Comparison of ENCODE assay signal across 15 cellular contexts in the genomic region with DNA sequence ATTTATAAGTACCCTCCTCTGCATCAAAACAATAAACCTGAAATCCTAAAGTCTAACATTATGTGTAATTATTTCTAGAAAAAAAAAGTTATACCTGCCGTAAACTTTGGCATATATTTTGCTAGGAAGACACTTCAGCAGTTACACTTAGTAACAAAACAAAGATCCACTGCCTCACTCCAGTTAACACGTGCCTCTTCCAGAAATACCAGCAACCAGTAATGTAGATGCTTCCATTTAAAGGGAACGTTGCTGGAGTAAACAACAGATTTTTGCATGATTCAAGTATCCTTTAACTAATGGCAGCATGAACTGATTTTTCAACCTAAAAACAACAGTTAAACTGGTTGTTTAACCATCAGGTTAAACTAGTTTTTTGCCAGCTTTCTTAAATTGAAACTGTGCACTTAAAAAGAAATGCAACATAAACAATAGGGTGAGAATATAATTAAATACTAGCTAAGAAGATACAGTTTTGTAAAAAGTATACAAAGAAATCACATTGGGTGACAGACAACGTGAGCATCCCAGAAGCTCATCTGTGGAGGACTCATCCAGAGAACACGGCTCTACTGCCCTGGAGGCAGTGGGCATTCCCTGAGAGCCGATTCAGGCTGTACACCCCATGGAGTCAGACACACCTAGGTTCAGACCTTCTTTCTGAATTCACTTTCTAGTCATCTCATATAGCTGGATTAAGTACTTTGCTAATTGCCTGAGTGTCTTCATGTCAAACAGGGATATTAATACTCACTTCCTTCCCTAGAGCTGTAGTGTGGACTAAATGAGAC. TPM values are rescaled to one million over a fixed set of nuclear protein-coding genes. Genes with fewer than 3 reads are reported as not detected.
DNase-seq lines count a peak whose midpoint lies in the region; ATAC-seq and TF ChIP-seq lines count a peak whose summit lies in the region.
"Had no signal": no experiment of that assay in that cellular context is flagged by ENCODE, and none has a peak within 500 bp of the region (broad histone marks: within the 10 kb centered on the region; RNA-seq: fewer than 3 reads in every experiment).

No MANE protein-coding gene starts in this region.

- H3K4me3 ChIP-seq in esophagus muscularis mucosa (no peak overlapping the region), suprapubic skin (no peak overlapping the region)
- H3K4me3 ChIP-seq: spleen had no signal

- TF ChIP-seq POLR2A in esophagus muscularis mucosa (IDR thresholded peaks at IDR 0.05; ENCODE audit: low read depth) (no peak), suprapubic skin (IDR thresholded peaks at IDR 0.05) (no peak)

- H3K27me3 ChIP-seq in esophagus muscularis mucosa (no peaks in the 10 kb centered on the region), suprapubic skin (no peaks in the 10 kb centered on the region)
- H3K27me3 ChIP-seq: spleen had no signal

- H3K9me3 Mint-ChIP-seq in activated T-cell treated with anti-CD3 and anti-CD28 coated beads, Interleukin-2, amount 50 U/mL, for 24 hours: no peaks in the 10 kb centered on the region
- no peaks in the 10 kb centered on the region for H3K9me3 Mint-ChIP-seq in activated T-cell treated with anti-CD3 and anti-CD28 coated beads, Interleukin-2, amount 50 U/mL, for 4 hours
- no peaks in the 10 kb centered on the region for H3K9me3 Mint-ChIP-seq in stimulated activated memory B cell treated with anti-CD40 and anti-IgM and Interleukin-4, amounts not matched to agents 10 μg/mL and 1 μg/mL and 100 μg/mL, for 72 hours
- H3K9me3 Mint-ChIP-seq: activated T-helper 1 cell treated with anti-CD3 and anti-CD28 coated beads, Interleukin-12 subunit alpha, Interleukin-12 subunit beta, Interleukin-2, Interleukin-4 antibody, amounts not matched to agents 30 ng/mL and 10 ng/mL and 1 ng/mL, durations not matched to agents 14 hours and 24 hours and 36 hours; T-helper 2 cell treated with Interferon-gamma antibody and Interleukin-4, amounts not matched to agents 5 μg/mL and 100 μg/mL, for 36 hours had no signal

- no peak for TF ChIP-seq EP300 in esophagus muscularis mucosa (IDR thresholded peaks at IDR 0.05)
- no peak for TF ChIP-seq EP300 in suprapubic skin (IDR thresholded peaks at IDR 0.05)

- no peak overlapping the region for H3K4me3 Mint-ChIP-seq in activated T-cell treated with anti-CD3 and anti-CD28 coated beads, Interleukin-2, amount 50 U/mL, for 24 hours
- no peak overlapping the region for H3K4me3 Mint-ChIP-seq in activated T-cell treated with anti-CD3 and anti-CD28 coated beads, Interleukin-2, amount 50 U/mL, for 4 hours
- H3K4me3 Mint-ChIP-seq in stimulated activated memory B cell treated with anti-CD40 and anti-IgM and Interleukin-4, amounts not matched to agents 10 μg/mL and 1 μg/mL and 100 μg/mL, for 72 hours: no peak overlapping the region
- H3K4me3 Mint-ChIP-seq: activated T-helper 1 cell treated with anti-CD3 and anti-CD28 coated beads, Interleukin-12 subunit alpha, Interleukin-12 subunit beta, Interleukin-2, Interleukin-4 antibody, amounts not matched to agents 30 ng/mL and 10 ng/mL and 1 ng/mL, durations not matched to agents 14 hours and 24 hours and 36 hours; T-helper 2 cell treated with Interferon-gamma antibody and Interleukin-4, amounts not matched to agents 5 μg/mL and 100 μg/mL, for 36 hours had no signal

- H3K36me3 Mint-ChIP-seq in activated T-cell treated with anti-CD3 and anti-CD28 coated beads, Interleukin-2, amount 50 U/mL, for 24 hours (ENCODE audit: low read depth): peaks cover 4% of the 10 kb centered on the region
- H3K36me3 Mint-ChIP-seq in activated T-cell treated with anti-CD3 and anti-CD28 coated beads, Interleukin-2, amount 50 U/mL, for 4 hours (ENCODE audit: insufficient read depth): peaks cover 18% of the 10 kb centered on the region
- H3K36me3 Mint-ChIP-seq in stimulated activated memory B cell treated with anti-CD40 and anti-IgM and Interleukin-4, amounts not matched to agents 10 μg/mL and 1 μg/mL and 100 μg/mL, for 72 hours: no peaks in the 10 kb centered on the region

- H3K36me3 ChIP-seq in esophagus muscularis mucosa: no peaks in the 10 kb centered on the region
- H3K36me3 ChIP-seq in suprapubic skin: no peaks in the 10 kb centered on the region
- H3K36me3 ChIP-seq: spleen had no signal

- H3K4me1 ChIP-seq in esophagus muscularis mucosa (peaks cover 28 to 46% (median 33%) of the 10 kb centered on the region in 4 donors), suprapubic skin (peaks cover 14% of the 10 kb centered on the region)

- no peak for ATAC-seq in activated T-cell treated with anti-CD3 and anti-CD28 coated beads, Interleukin-2, amount 50 U/mL, for 4 hours
- ATAC-seq in stimulated activated memory B cell treated with anti-CD40 and anti-IgM and Interleukin-4, amounts not matched to agents 10 μg/mL and 1 μg/mL and 100 μg/mL, for 72 hours: no peak

- no peak for TF ChIP-seq CTCF in esophagus muscularis mucosa (IDR thresholded peaks at IDR 0.05)
- no peak for TF ChIP-seq CTCF in suprapubic skin (IDR thresholded peaks at IDR 0.05)

- no peaks in the 10 kb centered on the region for H3K9me3 ChIP-seq in esophagus muscularis mucosa
- no peaks in the 10 kb centered on the region for H3K9me3 ChIP-seq in suprapubic skin
- H3K9me3 ChIP-seq: spleen had no signal

- 65% methylated on average over 6 of the region's 6 CpGs for WGBS in esophagus muscularis mucosa
- 42% methylated on average over 6 of the region's 6 CpGs for WGBS in suprapubic skin

- H3K27ac ChIP-seq in esophagus muscularis mucosa (replicated peaks in 1 of 4): peak overlapping the region in 3 of 4 donors; percentile 13 to 50 (median 14)
- no peak overlapping the region for H3K27ac ChIP-seq in suprapubic skin
- H3K27ac ChIP-seq: spleen had no signal

- H3K27me3 Mint-ChIP-seq in activated T-cell treated with anti-CD3 and anti-CD28 coated beads, Interleukin-2, amount 50 U/mL, for 24 hours: no peaks in the 10 kb centered on the region
- no peaks in the 10 kb centered on the region for H3K27me3 Mint-ChIP-seq in activated T-cell treated with anti-CD3 and anti-CD28 coated beads, Interleukin-2, amount 50 U/mL, for 4 hours (ENCODE audit: low read depth)
- H3K27me3 Mint-ChIP-seq in stimulated activated memory B cell treated with anti-CD40 and anti-IgM and Interleukin-4, amounts not matched to agents 10 μg/mL and 1 μg/mL and 100 μg/mL, for 72 hours: no peaks in the 10 kb centered on the region

- H3K27ac Mint-ChIP-seq in activated T-cell treated with anti-CD3 and anti-CD28 coated beads, Interleukin-2, amount 50 U/mL, for 24 hours: peak overlapping the region; percentile 63
- peak overlapping the region; percentile 66 for H3K27ac Mint-ChIP-seq in stimulated activated memory B cell treated with anti-CD40 and anti-IgM and Interleukin-4, amounts not matched to agents 10 μg/mL and 1 μg/mL and 100 μg/mL, for 72 hours
- H3K27ac Mint-ChIP-seq: activated T-helper 1 cell treated with anti-CD3 and anti-CD28 coated beads, Interleukin-12 subunit alpha, Interleukin-12 subunit beta, Interleukin-2, Interleukin-4 antibody, amounts not matched to agents 30 ng/mL and 10 ng/mL and 1 ng/mL, durations not matched to agents 14 hours and 24 hours and 36 hours; T-helper 2 cell treated with Interferon-gamma antibody and Interleukin-4, amounts not matched to agents 5 μg/mL and 100 μg/mL, for 36 hours had no signal

- peaks cover 83% of the 10 kb centered on the region for H3K4me1 Mint-ChIP-seq in activated T-cell treated with anti-CD3 and anti-CD28 coated beads, Interleukin-2, amount 50 U/mL, for 24 hours (ENCODE audit: low read depth)
- H3K4me1 Mint-ChIP-seq in activated T-cell treated with anti-CD3 and anti-CD28 coated beads, Interleukin-2, amount 50 U/mL, for 4 hours (ENCODE audit: low read depth): peaks cover 82% of the 10 kb centered on the region
- peaks cover 52% of the 10 kb centered on the region for H3K4me1 Mint-ChIP-seq in stimulated activated memory B cell treated with anti-CD40 and anti-IgM and Interleukin-4, amounts not matched to agents 10 μg/mL and 1 μg/mL and 100 μg/mL, for 72 hours

- intact Hi-C loops in esophagus muscularis mucosa (cut with DNase I): no loop called here

- DNase-seq in activated T-cell treated with anti-CD3 and anti-CD28 coated beads, Interleukin-2, amount 50 U/mL, for 24 hours: no peak
- no peak for DNase-seq in activated T-cell treated with anti-CD3 and anti-CD28 coated beads, Interleukin-2, amount 50 U/mL, for 4 hours
- DNase-seq in NCI-H69 (lab: John Stamatoyannopoulos, UW) (peak; percentile 69), esophagus muscularis mucosa (ENCODE audit: extremely low spot score) (no peak), suprapubic skin (ENCODE audit: low spot score in 2 of 2) (no peak), HuH-7 (ENCODE audit: low spot score) (no peak), NCI-H1048 (lab: John Stamatoyannopoulos, UW) (no peak)
- DNase-seq: Calu3; NCI-H1092; SHP77 treated with DMSO at 0.1 percent for 48 hours; spleen; stimulated activated naive CD4-positive, alpha-beta T cell had no signal

RNA-seq across cellular contexts. Expression of a gene that starts 22.3 kb away (rescaled TPM):
- total RNA-seq in activated T-cell treated with anti-CD3 and anti-CD28 coated beads, Interleukin-2, amount 50 U/mL, for 4 hours: 10 to 100 TPM; 24.8 to 33.1 (median 32.4) TPM
- total RNA-seq in esophagus muscularis mucosa: 10 to 100 TPM in 3 of 4 donors, 1 to 10 TPM in 1; 9.9 to 21.4 (median 15.2) TPM
- 10 to 100 TPM in 3 of 4 donors, 1 to 10 TPM in 1; 6.4 to 13.8 (median 11.7) TPM for total RNA-seq in suprapubic skin
